19 cellular contexts compared by ENCODE assay signal in genomic region chr22:39365406-39365782, GRCh38. TPM values are rescaled to one million over a fixed set of nuclear protein-coding genes. Genes with fewer than 3 reads are reported as not detected.
A peak's percentile ranks its signal among the peaks of the same experiment; 100 is the strongest.
DNase-seq lines count a peak whose midpoint lies in the region; ATAC-seq, FAIRE-seq and TF ChIP-seq lines count a peak whose summit lies in the region.
"Had no signal": no experiment of that assay in that cellular context is flagged by ENCODE, and none has a peak within 500 bp of the region (broad histone marks: within the 10 kb centered on the region; RNA-seq: fewer than 3 reads in every experiment).

No MANE protein-coding gene starts in this region.

- H3K27me3 ChIP-seq in HCT116 (ENCODE audit: insufficient read depth, low read length) (no peaks in the 10 kb centered on the region), WERI-Rb-1 (ENCODE audit: insufficient read depth, low read depth, severe bottlenecking) (no peaks in the 10 kb centered on the region), hepatocyte (no peaks in the 10 kb centered on the region), prostate gland (replicated peaks; ENCODE audit: insufficient read depth) (no peaks in the 10 kb centered on the region), HepG2 (ENCODE audit: control insufficient read depth in 1 of 2, insufficient read depth in 2 of 2, low read length in 2 of 2) (peaks cover 0 to 18% of the 10 kb centered on the region in 2 experiments; a peak in 4 of 5 replicates)
- H3K27me3 ChIP-seq: Peyer's patch had no signal

- H3K79me2 ChIP-seq in HCT116 (ENCODE audit: insufficient read depth, low read length) (no peaks in the 10 kb centered on the region), hepatocyte (peaks cover 35% of the 10 kb centered on the region), HepG2 (ENCODE audit: insufficient read depth, low read length) (no peaks in the 10 kb centered on the region)

- FAIRE-seq in HepG2 (lab: Jason Lieb, UNC) = no peak
- FAIRE-seq: D721Med had no signal

- H3K27me3 Mint-ChIP-seq in activated T-helper 1 cell treated with anti-CD3 and anti-CD28 coated beads, Interleukin-12 subunit alpha, Interleukin-12 subunit beta, Interleukin-2, Interleukin-4 antibody, amounts not matched to agents 30 ng/mL and 10 ng/mL and 1 ng/mL, durations not matched to agents 14 hours and 24 hours and 36 hours (ENCODE audit: insufficient read depth) = peaks cover 8% of the 10 kb centered on the region

- H3K9ac ChIP-seq in HCT116 (ENCODE audit: low read length) (0 out of 2 replicates have a peak overlapping the region, but pooled peaks have one; percentile 14), HepG2 (ENCODE audit: insufficient read depth, low read depth, low read length) (no peak overlapping the region)
- H3K9ac ChIP-seq: KMS-11 had no signal

- H2AFZ ChIP-seq in HCT116 (ENCODE audit: low read depth, low read length, poor library complexity, severe bottlenecking) (no peak overlapping the region), hepatocyte (no peak overlapping the region), HepG2 (ENCODE audit: low read length) (no peak overlapping the region)

- in situ Hi-C loops in HepG2 (cut with HindIII; ENCODE audit: extremely low pct_ligation_motif_present, low pct_unique_long_range_greater_than_20kb) = no loop called here

- RAD21 ChIA-PET in HCT116 (lab: Charles Lee; ENCODE audit: low non-redundant PET in 1 of 2, low total read pairs in 2 of 2, uncharacterized antibody in 2 of 2, unreplicated experiment in 2 of 2) = no interaction called here

- no peaks in the 10 kb centered on the region for H4K20me1 ChIP-seq in HCT116 (ENCODE audit: insufficient read depth)
- H4K20me1 ChIP-seq in hepatocyte (ENCODE audit: insufficient read depth, poor library complexity, severe bottlenecking) = no peaks in the 10 kb centered on the region
- no peaks in the 10 kb centered on the region for H4K20me1 ChIP-seq in HepG2 (ENCODE audit: insufficient read depth, low read length)

- no TSS peak for BruUV-seq in HCT116 (replicated peaks; lab: Mats Ljungman, UMichigan)
- no TSS peak for BruUV-seq in HepG2 (replicated peaks; lab: Mats Ljungman, UMichigan)

- no peak for ATAC-seq in HCT116
- no peak for ATAC-seq in HepG2
- ATAC-seq in GM21526 (IDR thresholded peaks at IDR 0.05; ENCODE audit: low FRiP score, unreplicated experiment) = no peak
- ATAC-seq: CD8-positive, alpha-beta T cell had no signal

- no peak for TF ChIP-seq POLR2A in HCT116 (IDR thresholded peaks at IDR 0.05; ENCODE audit: borderline replicate concordance, extremely low read depth, insufficient read depth, insufficient read length)
- TF ChIP-seq POLR2A in prostate gland (IDR thresholded peaks at IDR 0.05) = no peak
- TF ChIP-seq POLR2A in HepG2 (IDR thresholded peaks at IDR 0.05; ENCODE audit: insufficient read depth in 1 of 2, low read depth in 2 of 2, low read length in 2 of 2) = no peak

- CTCF ChIA-PET in HCT116 (lab: Charles Lee) = no interaction called here
- CTCF ChIA-PET in HepG2 (lab: Yijun Ruan, JAX; ENCODE audit: low intra/inter-chr PET ratio, low total read pairs) = interaction anchor here (0.6 kb wide), 1 partner anchor 22 kb away, joined by 3 read pairs; no protein-coding TSS in a partner anchor

- H3K36me3 ChIP-seq in HCT116 (ENCODE audit: control insufficient read depth in 1 of 2, insufficient read depth in 2 of 2, low read length in 2 of 2) (no peaks in the 10 kb centered on the region), WERI-Rb-1 (peaks cover 11% of the 10 kb centered on the region), hepatocyte (replicated peaks; ENCODE audit: insufficient read depth, low read depth) (no peaks in the 10 kb centered on the region), prostate gland (no peaks in the 10 kb centered on the region), HepG2 (replicated peaks in 1 of 2; ENCODE audit: control insufficient read depth in 1 of 2, insufficient read depth in 2 of 2, low read length in 2 of 2) (no peaks in the 10 kb centered on the region)
- H3K36me3 ChIP-seq: Peyer's patch had no signal

- H3K9me3 ChIP-seq in HCT116 (ENCODE audit: control insufficient read depth in 1 of 2, insufficient read depth in 1 of 2, low read depth in 1 of 2, low read length in 2 of 2) = no peaks in the 10 kb centered on the region
- no peaks in the 10 kb centered on the region for H3K9me3 ChIP-seq in WERI-Rb-1 (ENCODE audit: severe bottlenecking)
- no peaks in the 10 kb centered on the region for H3K9me3 ChIP-seq in hepatocyte (ENCODE audit: low read depth)
- no peaks in the 10 kb centered on the region for H3K9me3 ChIP-seq in prostate gland
- H3K9me3 ChIP-seq in HepG2 (ENCODE audit: low read length) = no peaks in the 10 kb centered on the region
- H3K9me3 ChIP-seq: Peyer's patch had no signal

- H3K9me2 ChIP-seq in HCT116 (ENCODE audit: insufficient read depth) (no peaks in the 10 kb centered on the region), hepatocyte (replicated peaks; ENCODE audit: insufficient read depth) (no peaks in the 10 kb centered on the region)

- TF ChIP-seq CTCF in HCT116 (IDR thresholded peaks at IDR 0.05 in 2 of 3, conservative IDR thresholded peaks at IDR 0.05 in 1 of 3; ENCODE audit: borderline replicate concordance in 1 of 3, insufficient read depth in 1 of 3, low read depth in 2 of 3, low read length in 2 of 3) = no peak
- no peak for TF ChIP-seq CTCF in WERI-Rb-1 (IDR thresholded peaks at IDR 0.05; ENCODE audit: low read depth, low read length)
- no peak for TF ChIP-seq CTCF in hepatocyte (IDR thresholded peaks at IDR 0.05; ENCODE audit: poor library complexity)
- TF ChIP-seq CTCF in prostate gland (IDR thresholded peaks at IDR 0.05) = no peak
- no peak for TF ChIP-seq CTCF in HepG2 (CRISPR knock-in tag; IDR thresholded peaks at IDR 0.05)

- H3K4me2 ChIP-seq in HCT116 (ENCODE audit: low read length) (no peak overlapping the region), hepatocyte (peak overlapping the region; percentile 15), HepG2 (ENCODE audit: low read depth, low read length) (no peak overlapping the region; the same call in 1 of the 2 replicates)
- H3K4me2 ChIP-seq: KMS-11 had no signal

- no peaks in the 10 kb centered on the region for H3K36me3 Mint-ChIP-seq in activated T-helper 1 cell treated with anti-CD3 and anti-CD28 coated beads, Interleukin-12 subunit alpha, Interleukin-12 subunit beta, Interleukin-2, Interleukin-4 antibody, amounts not matched to agents 30 ng/mL and 10 ng/mL and 1 ng/mL, durations not matched to agents 14 hours and 24 hours and 36 hours (ENCODE audit: low read depth)
- H3K36me3 Mint-ChIP-seq: CD8-positive, alpha-beta T cell had no signal

- H3K4me3 Mint-ChIP-seq in activated T-helper 1 cell treated with anti-CD3 and anti-CD28 coated beads, Interleukin-12 subunit alpha, Interleukin-12 subunit beta, Interleukin-2, Interleukin-4 antibody, amounts not matched to agents 30 ng/mL and 10 ng/mL and 1 ng/mL, durations not matched to agents 14 hours and 24 hours and 36 hours = no peak overlapping the region
- H3K4me3 Mint-ChIP-seq: CD8-positive, alpha-beta T cell had no signal

- TF ChIP-seq EP300 in HepG2 (IDR thresholded peaks at IDR 0.05; ENCODE audit: low read depth in 2 of 2, low read length in 2 of 2) = no peak
- no peak for TF ChIP-seq EP300 in HepG2 (CRISPR knock-in tag; IDR thresholded peaks at IDR 0.05; ENCODE audit: borderline replicate concordance)

- TF ChIP-seq RAD21 in HCT116 (IDR thresholded peaks at IDR 0.05; ENCODE audit: low read depth) (no peak), HepG2 (CRISPR knock-in tag; IDR thresholded peaks at IDR 0.05) (no peak)

- H3K4me1 ChIP-seq in HCT116 (ENCODE audit: control insufficient read depth in 1 of 2, insufficient read depth in 2 of 2, low read length in 2 of 2) (peaks cover 17 to 34% of the 10 kb centered on the region in 2 experiments), hepatocyte (ENCODE audit: insufficient read depth) (peaks cover 34% of the 10 kb centered on the region), prostate gland (replicated peaks) (no peaks in the 10 kb centered on the region), HepG2 (ENCODE audit: insufficient read depth, low read length) (peaks cover 18% of the 10 kb centered on the region)
- H3K4me1 ChIP-seq: Peyer's patch had no signal

- no peak overlapping the region for H3K27ac Mint-ChIP-seq in activated T-helper 1 cell treated with anti-CD3 and anti-CD28 coated beads, Interleukin-12 subunit alpha, Interleukin-12 subunit beta, Interleukin-2, Interleukin-4 antibody, amounts not matched to agents 30 ng/mL and 10 ng/mL and 1 ng/mL, durations not matched to agents 14 hours and 24 hours and 36 hours
- H3K27ac Mint-ChIP-seq: CD8-positive, alpha-beta T cell had no signal

- POLR2A ChIA-PET in HCT116 (lab: Charles Lee) = no interaction called here
- POLR2A ChIA-PET in HepG2 (lab: Yijun Ruan, JAX) = no interaction called here

- intact Hi-C loops in HCT116 (cut with micrococcal nuclease) = no loop called here
- intact Hi-C loops in prostate gland (cut with DNase I) = no loop called here
- intact Hi-C loops in HepG2 (cut with micrococcal nuclease; ENCODE audit: unreplicated experiment) = no loop called here
- intact Hi-C loops in activated T-helper 1 cell treated with anti-CD3 and anti-CD28 coated beads, Interleukin-12 subunit alpha, Interleukin-12 subunit beta, Interleukin-2, Interleukin-4 antibody, amounts not matched to agents 30 ng/mL and 10 ng/mL and 1 ng/mL, durations not matched to agents 14 hours and 24 hours and 36 hours (cut with micrococcal nuclease) = no loop called here

- 97% methylated on average over 4 of the region's 4 CpGs for WGBS in hepatocyte (ENCODE audit: low lambda C conversion rate, missing lambda C conversion rate)
- 82% methylated on average over 4 of the region's 4 CpGs for WGBS in prostate gland
- 63% methylated on average over 4 of the region's 4 CpGs for WGBS in HepG2 (ENCODE audit: low lambda C conversion rate)

- H3K4me3 ChIP-seq in HCT116 (replicated peaks in 1 of 2; ENCODE audit: low read depth in 1 of 2, low read length in 2 of 2) (no peak overlapping the region), WERI-Rb-1 (ENCODE audit: low read depth, low read length) (no peak overlapping the region), hepatocyte (no peak overlapping the region), prostate gland (no peak overlapping the region), HepG2 (replicated peaks in 1 of 3; ENCODE audit: insufficient read depth in 1 of 3, low read depth in 2 of 3, low read length in 3 of 3) (no peak overlapping the region)
- H3K4me3 ChIP-seq: Peyer's patch had no signal

- DNase-seq in HCT116 (ENCODE audit: low read depth, low spot score) (no peak), WERI-Rb-1 (no peak), hepatocyte (ENCODE audit: low spot score) (no peak), prostate gland (ENCODE audit: low spot score) (no peak), HepG2 (ENCODE audit: low spot score) (no peak), DMS153 treated with DMSO at 0.1 percent for 48 hours (lab: John Stamatoyannopoulos, UW; ENCODE audit: unreplicated experiment) (no peak)
- no peak for DNase-seq in activated T-helper 1 cell treated with anti-CD3 and anti-CD28 coated beads, Interleukin-12 subunit alpha, Interleukin-12 subunit beta, Interleukin-2, Interleukin-4 antibody, amounts not matched to agents 30 ng/mL and 10 ng/mL and 1 ng/mL, durations not matched to agents 14 hours and 24 hours and 36 hours (ENCODE audit: low spot score)
- DNase-seq: CD8-positive, alpha-beta T cell; GF-D8; GOT3; NCI-H1105 treated with DMSO at 0.1 percent for 48 hours; NCI-H187 treated with DMSO at 0.1 percent for 48 hours; NCI-H446 treated with DMSO at 0.1 percent for 48 hours; NCI-H82; Peyer's patch; Right ventricle myocardium superior had no signal

- H3K9me3 Mint-ChIP-seq in activated T-helper 1 cell treated with anti-CD3 and anti-CD28 coated beads, Interleukin-12 subunit alpha, Interleukin-12 subunit beta, Interleukin-2, Interleukin-4 antibody, amounts not matched to agents 30 ng/mL and 10 ng/mL and 1 ng/mL, durations not matched to agents 14 hours and 24 hours and 36 hours = no peaks in the 10 kb centered on the region
- H3K9me3 Mint-ChIP-seq: CD8-positive, alpha-beta T cell had no signal

- H3K27ac ChIP-seq in HCT116 (ENCODE audit: low read depth, low read length) (no peak overlapping the region), WERI-Rb-1 (peak overlapping the region; percentile 95), hepatocyte (peak overlapping the region; percentile 52), prostate gland (peak overlapping the region; percentile 31 to 61), HepG2 (ENCODE audit: extremely low read length, insufficient read depth, low read length) (no peak overlapping the region)
- H3K27ac ChIP-seq: KMS-11, Peyer's patch had no signal

- no peaks in the 10 kb centered on the region for H3K4me1 Mint-ChIP-seq in activated T-helper 1 cell treated with anti-CD3 and anti-CD28 coated beads, Interleukin-12 subunit alpha, Interleukin-12 subunit beta, Interleukin-2, Interleukin-4 antibody, amounts not matched to agents 30 ng/mL and 10 ng/mL and 1 ng/mL, durations not matched to agents 14 hours and 24 hours and 36 hours (ENCODE audit: low read depth)

RNA-seq across cellular contexts. Expression of gene SYNGR1, which starts 15.6 kb away (rescaled TPM):
- total RNA-seq in HCT116 (2021; ENCODE audit: unreplicated experiment) = 20.7 TPM
- 31.1 and 42.6 TPM in 2 replicates for polyA plus RNA-seq in HCT116 (2012)
- 15.8 and 23.1 TPM in 2 replicates for total RNA-seq in hepatocyte
- 58.8 and 92.7 TPM in 2 replicates for polyA plus RNA-seq in hepatocyte
- total RNA-seq in prostate gland = 10 to 100 TPM; 38.3 to 43.8 TPM
- total RNA-seq in HepG2 (2016; rRNA removed; fragmentation: Illumina TruSeq; extraction: Trizol) = 0.27 TPM in 1 of 2 replicates, not detected in the other
- total RNA-seq in HepG2 (2016; cell fraction: cytosol; rRNA removed; fragmentation: Illumina TruSeq; extraction: Trizol; ENCODE audit: low read depth) = 0.71 TPM in 2 replicates
- total RNA-seq in HepG2 (2016; cell fraction: insoluble cytoplasmic fraction; rRNA removed; fragmentation: Illumina TruSeq; extraction: Trizol) = 0.21 and 0.39 TPM in 2 replicates
- total RNA-seq in HepG2 (2016; cell fraction: membrane; rRNA removed; fragmentation: Illumina TruSeq; extraction: Trizol) = 0.19 and 0.48 TPM in 2 replicates
- 0.25 TPM in 1 of 2 replicates, not detected in the other for total RNA-seq in HepG2 (2016; cell fraction: nucleus; rRNA removed; fragmentation: Illumina TruSeq; extraction: Trizol)
- 2.7 and 3.3 TPM in 2 replicates for polyA plus RNA-seq in HepG2 (2011; rRNA removed)
- polyA plus RNA-seq in HepG2 (2011; cell fraction: cytosol; rRNA removed) = 2.1 and 3.4 TPM in 2 replicates
- 4.6 and 7.5 TPM in 2 replicates for polyA plus RNA-seq in HepG2 (2011; cell fraction: nucleus; rRNA removed)
- polyA plus RNA-seq in HepG2 (2012) = 2.1 and 2.8 TPM in 2 replicates
- polyA plus RNA-seq in HepG2 (2016; cell fraction: cytosol; fragmentation: Illumina TruSeq; extraction: Trizol; ENCODE audit: low read depth) = 1.6 and 1.8 TPM in 2 replicates
- polyA plus RNA-seq in HepG2 (2016; cell fraction: insoluble cytoplasmic fraction; fragmentation: Illumina TruSeq; extraction: Trizol; ENCODE audit: low read depth) = 0.53 and 1.0 TPM in 2 replicates
- polyA plus RNA-seq in HepG2 (2016; cell fraction: membrane; fragmentation: Illumina TruSeq; extraction: Trizol; ENCODE audit: low read depth) = 0.81 and 1.6 TPM in 2 replicates
- polyA plus RNA-seq in HepG2 (2016; cell fraction: nucleus; fragmentation: Illumina TruSeq; extraction: Trizol; ENCODE audit: insufficient read depth, low read depth) = 1.7 and 2.3 TPM in 2 replicates
- 0.82 and 3.0 TPM in 2 replicates for polyA minus RNA-seq in HepG2 (2011; rRNA and poly(A)+ RNA removed; ENCODE audit: low replicate concordance)
- polyA minus RNA-seq in HepG2 (2011; cell fraction: cytosol; rRNA and poly(A)+ RNA removed) = 1.2 TPM in 1 of 2 replicates, not detected in the other
- 0.77 and 1.6 TPM in 2 replicates for polyA minus RNA-seq in HepG2 (2011; cell fraction: nucleus; rRNA and poly(A)+ RNA removed)
- not detected in 2 replicates for total RNA-seq in activated T-helper 1 cell treated with anti-CD3 and anti-CD28 coated beads, Interleukin-12 subunit alpha, Interleukin-12 subunit beta, Interleukin-2, Interleukin-4 antibody, amounts not matched to agents 30 ng/mL and 10 ng/mL and 1 ng/mL, durations not matched to agents 14 hours and 24 hours and 36 hours

RNA-seq across cellular contexts. Expression of gene TAB1, which starts 34.2 kb away (rescaled TPM):
- total RNA-seq in HCT116 (2021; ENCODE audit: unreplicated experiment) (25.4 TPM), hepatocyte (13.3 and 14.0 TPM in 2 replicates), prostate gland (10 to 100 TPM; 26.0 to 42.8 TPM), HepG2 (2016; rRNA removed; fragmentation: Illumina TruSeq; extraction: Trizol) (12.8 and 14.3 TPM in 2 replicates)
- polyA plus RNA-seq in HCT116 (2012) = 16.6 and 17.3 TPM in 2 replicates
- polyA plus RNA-seq in hepatocyte (8.6 and 10.7 TPM in 2 replicates), HepG2 (2011; rRNA removed) (15.9 and 22.2 TPM in 2 replicates)
- 2.3 and 2.9 TPM in 2 replicates for total RNA-seq in HepG2 (2016; cell fraction: cytosol; rRNA removed; fragmentation: Illumina TruSeq; extraction: Trizol; ENCODE audit: low read depth)
- total RNA-seq in HepG2 (2016; cell fraction: insoluble cytoplasmic fraction; rRNA removed; fragmentation: Illumina TruSeq; extraction: Trizol) = 11.6 and 13.1 TPM in 2 replicates
- 4.8 and 4.9 TPM in 2 replicates for total RNA-seq in HepG2 (2016; cell fraction: membrane; rRNA removed; fragmentation: Illumina TruSeq; extraction: Trizol)
- 11.8 and 13.5 TPM in 2 replicates for total RNA-seq in HepG2 (2016; cell fraction: nucleus; rRNA removed; fragmentation: Illumina TruSeq; extraction: Trizol)
- 11.2 and 19.2 TPM in 2 replicates for polyA plus RNA-seq in HepG2 (2011; cell fraction: cytosol; rRNA removed)
- polyA plus RNA-seq in HepG2 (2011; cell fraction: nucleus; rRNA removed) = 47.3 and 47.9 TPM in 2 replicates
- 12.7 and 15.0 TPM in 2 replicates for polyA plus RNA-seq in HepG2 (2012)
- 1.2 and 1.7 TPM in 2 replicates for polyA plus RNA-seq in HepG2 (2016; cell fraction: cytosol; fragmentation: Illumina TruSeq; extraction: Trizol; ENCODE audit: low read depth)
- polyA plus RNA-seq in HepG2 (2016; cell fraction: insoluble cytoplasmic fraction; fragmentation: Illumina TruSeq; extraction: Trizol; ENCODE audit: low read depth) = 11.3 and 13.8 TPM in 2 replicates
- polyA plus RNA-seq in HepG2 (2016; cell fraction: membrane; fragmentation: Illumina TruSeq; extraction: Trizol; ENCODE audit: low read depth) = 3.3 and 3.4 TPM in 2 replicates
- polyA plus RNA-seq in HepG2 (2016; cell fraction: nucleus; fragmentation: Illumina TruSeq; extraction: Trizol; ENCODE audit: insufficient read depth, low read depth) = 22.8 and 23.0 TPM in 2 replicates
- 12.7 and 34.2 TPM in 2 replicates for polyA minus RNA-seq in HepG2 (2011; rRNA and poly(A)+ RNA removed; ENCODE audit: low replicate concordance)
- polyA minus RNA-seq in HepG2 (2011; cell fraction: cytosol; rRNA and poly(A)+ RNA removed) = 9.8 and 12.7 TPM in 2 replicates
- 14.4 and 15.1 TPM in 2 replicates for polyA minus RNA-seq in HepG2 (2011; cell fraction: nucleus; rRNA and poly(A)+ RNA removed)
- 23.5 and 27.7 TPM in 2 replicates for total RNA-seq in activated T-helper 1 cell treated with anti-CD3 and anti-CD28 coated beads, Interleukin-12 subunit alpha, Interleukin-12 subunit beta, Interleukin-2, Interleukin-4 antibody, amounts not matched to agents 30 ng/mL and 10 ng/mL and 1 ng/mL, durations not matched to agents 14 hours and 24 hours and 36 hours

RNA-seq across cellular contexts. Expression of gene RPL3, which starts 46.0 kb away (rescaled TPM):
- total RNA-seq in HCT116 (2021; ENCODE audit: unreplicated experiment) (2,966 TPM), hepatocyte (2,461 and 2,819 TPM in 2 replicates), prostate gland (1,000 to 10,000 TPM; 2,375 to 2,654 TPM), HepG2 (2016; rRNA removed; fragmentation: Illumina TruSeq; extraction: Trizol) (1,051 and 1,499 TPM in 2 replicates)
- polyA plus RNA-seq in HCT116 (2012) = 4,751 and 5,637 TPM in 2 replicates
- polyA plus RNA-seq in hepatocyte (1,044 and 1,068 TPM in 2 replicates), HepG2 (2011; rRNA removed) (3,218 and 3,279 TPM in 2 replicates)
- 1,087 and 1,361 TPM in 2 replicates for total RNA-seq in HepG2 (2016; cell fraction: cytosol; rRNA removed; fragmentation: Illumina TruSeq; extraction: Trizol; ENCODE audit: low read depth)
- 1,096 and 1,452 TPM in 2 replicates for total RNA-seq in HepG2 (2016; cell fraction: insoluble cytoplasmic fraction; rRNA removed; fragmentation: Illumina TruSeq; extraction: Trizol)
- 2,264 and 2,553 TPM in 2 replicates for total RNA-seq in HepG2 (2016; cell fraction: membrane; rRNA removed; fragmentation: Illumina TruSeq; extraction: Trizol)
- 614 and 672 TPM in 2 replicates for total RNA-seq in HepG2 (2016; cell fraction: nucleus; rRNA removed; fragmentation: Illumina TruSeq; extraction: Trizol)
- 5,445 and 6,556 TPM in 2 replicates for polyA plus RNA-seq in HepG2 (2011; cell fraction: cytosol; rRNA removed)
- polyA plus RNA-seq in HepG2 (2011; cell fraction: nucleus; rRNA removed) = 1,725 and 2,021 TPM in 2 replicates
- polyA plus RNA-seq in HepG2 (2012) = 2,306 and 3,237 TPM in 2 replicates
- 2,660 and 3,068 TPM in 2 replicates for polyA plus RNA-seq in HepG2 (2016; cell fraction: cytosol; fragmentation: Illumina TruSeq; extraction: Trizol; ENCODE audit: low read depth)
- 2,953 and 3,012 TPM in 2 replicates for polyA plus RNA-seq in HepG2 (2016; cell fraction: insoluble cytoplasmic fraction; fragmentation: Illumina TruSeq; extraction: Trizol; ENCODE audit: low read depth)
- 4,441 and 4,891 TPM in 2 replicates for polyA plus RNA-seq in HepG2 (2016; cell fraction: membrane; fragmentation: Illumina TruSeq; extraction: Trizol; ENCODE audit: low read depth)
- 1,802 and 1,847 TPM in 2 replicates for polyA plus RNA-seq in HepG2 (2016; cell fraction: nucleus; fragmentation: Illumina TruSeq; extraction: Trizol; ENCODE audit: insufficient read depth, low read depth)
- polyA minus RNA-seq in HepG2 (2011; rRNA and poly(A)+ RNA removed; ENCODE audit: low replicate concordance) = 2,170 and 2,278 TPM in 2 replicates
- polyA minus RNA-seq in HepG2 (2011; cell fraction: cytosol; rRNA and poly(A)+ RNA removed) = 946 and 956 TPM in 2 replicates
- 510 and 805 TPM in 2 replicates for polyA minus RNA-seq in HepG2 (2011; cell fraction: nucleus; rRNA and poly(A)+ RNA removed)
- total RNA-seq in activated T-helper 1 cell treated with anti-CD3 and anti-CD28 coated beads, Interleukin-12 subunit alpha, Interleukin-12 subunit beta, Interleukin-2, Interleukin-4 antibody, amounts not matched to agents 30 ng/mL and 10 ng/mL and 1 ng/mL, durations not matched to agents 14 hours and 24 hours and 36 hours = 1,905 and 1,941 TPM in 2 replicates

Comparison
In these comparisons a context has a peak if more than half of its experiments do, and no peak if none do; other contexts are left out.
1. H3K27ac ChIP-seq: peak in WERI-Rb-1 (single experiment), hepatocyte (single experiment) and prostate gland (2 of 2); none in HCT116 (single experiment) and HepG2 (single experiment).